ENCODE assay signal across 19 cellular contexts in the genomic region with DNA sequence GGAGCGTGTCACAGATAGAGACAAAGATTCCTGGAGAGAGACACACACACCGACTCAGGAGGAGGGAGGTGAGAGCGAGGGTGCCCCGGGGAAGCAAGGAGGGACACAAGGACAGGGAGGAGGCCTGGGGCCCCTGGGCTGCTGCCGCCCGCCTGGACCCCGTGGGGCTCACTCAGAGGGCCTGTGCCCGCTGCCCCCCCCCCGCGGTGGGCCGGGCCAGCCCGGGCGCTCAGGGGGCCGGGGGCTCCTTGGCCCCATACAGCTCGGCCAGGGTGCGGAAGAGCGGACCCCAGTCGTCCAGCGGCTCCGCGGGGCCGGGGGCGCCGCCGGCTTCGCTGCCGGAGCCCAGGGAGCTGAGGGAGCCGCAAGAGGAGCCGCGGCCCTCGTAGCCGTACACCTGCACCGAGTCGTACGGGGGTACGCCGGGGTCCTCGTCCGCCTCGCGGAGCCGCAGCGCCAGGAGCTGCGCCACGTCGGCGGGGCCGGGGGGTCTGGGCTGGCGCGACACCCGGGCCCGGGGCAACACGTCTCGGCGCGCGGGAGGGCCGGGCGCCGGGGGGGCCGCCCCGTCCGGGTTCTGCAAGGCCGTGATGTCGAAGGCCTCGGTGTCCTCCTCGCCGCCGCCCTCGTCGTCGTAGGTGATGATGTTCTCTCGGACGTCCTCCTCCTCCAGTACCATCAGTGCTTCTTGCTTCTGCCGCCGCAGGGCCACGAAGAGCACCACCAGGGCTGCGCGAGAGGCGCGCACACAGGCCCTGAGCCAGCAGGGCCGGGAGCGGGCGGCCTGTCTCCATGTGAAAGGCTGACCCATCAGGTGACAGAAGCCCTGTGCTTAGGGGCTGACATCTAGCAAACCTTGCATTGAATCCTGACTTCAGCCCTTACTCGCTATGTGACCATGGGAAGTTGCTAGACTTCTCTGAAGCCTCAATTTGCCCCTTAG. TPM values are rescaled to one million over a fixed set of nuclear protein-coding genes. Genes with fewer than 3 reads are reported as not detected.
"Had no signal": no experiment of that assay in that cellular context is flagged by ENCODE, and none has a peak within 500 bp of the region (broad histone marks: within the 10 kb centered on the region; RNA-seq: fewer than 3 reads in every experiment).

No MANE protein-coding gene starts in this region.

- DNase-seq: activated CD4-positive, alpha-beta T cell treated with anti-CD3 and anti-CD28 coated beads, Interleukin-2, amount 50 U/mL, for 48 hours; activated gamma-delta T cell; activated T-cell treated with anti-CD3 and anti-CD28 coated beads, Interleukin-2, amount 50 U/mL, for 48 hours; amygdala; cerebellar nuclear complex; foreskin keratinocyte; hypothalamus; mesenchymal stem cell; pancreas; SK-N-SH; stimulated activated CD4-positive, alpha-beta T cell treated with anti-CD3 and anti-CD28 coated beads, Interleukin-4, amount 100 ng/mL, for 4 hours had no signal

- H3K4me1 ChIP-seq: foreskin keratinocyte, pancreas, tibial nerve had no signal

- H3K27ac ChIP-seq: foreskin keratinocyte, pancreas, tibial nerve had no signal

- H3K4me3 ChIP-seq: pancreas, tibial nerve had no signal

- H3K36me3 ChIP-seq: pancreas, tibial nerve had no signal

- H3K9me3 Mint-ChIP-seq: nephron had no signal

- H3K27ac Mint-ChIP-seq: activated naive CD8-positive, alpha-beta T cell had no signal

- H3K4me3 Mint-ChIP-seq: activated naive CD8-positive, alpha-beta T cell; nephron had no signal

- H3K27me3 ChIP-seq: foreskin keratinocyte, pancreas, tibial nerve had no signal

- H3K9me3 ChIP-seq: pancreas, SK-N-SH, tibial nerve had no signal

- ATAC-seq: activated CD4-positive, CD25-positive, alpha-beta regulatory T cell treated with anti-CD3 and anti-CD28 coated beads, Interleukin-2, amount 50 U/mL, for 24 hours; foreskin keratinocyte; pancreas had no signal

RNA-seq across cellular contexts. Expression of a gene that starts 6.0 kb away (rescaled TPM):
- total RNA-seq: dermis microvascular lymphatic vessel endothelial cell; foreskin keratinocyte; pancreas; skeletal muscle tissue; subcutaneous adipose tissue; T-helper 1 cell treated with Interleukin-12 subunit alpha and Interleukin-12 subunit beta and Interleukin-4 antibody, amounts not matched to agents 30 ng/mL and 1 ng/mL, for 36 hours; tibial nerve had no signal
- polyA plus RNA-seq: foreskin keratinocyte, SK-N-SH had no signal
